ENCODE assay signal across 17 cellular contexts in genomic region chr9:90018688-90019087, GRCh38.
"Had no signal": no experiment of that assay in that cellular context is flagged by ENCODE, and none has a peak within 500 bp of the region (broad histone marks: within the 10 kb centered on the region; RNA-seq: fewer than 3 reads in every experiment).

No MANE protein-coding gene starts in this region.

- H3K36me3 ChIP-seq: prostate gland, suprapubic skin had no signal

- H3K4me3 ChIP-seq: lung, prostate gland, suprapubic skin had no signal

- H3K27ac Mint-ChIP-seq: activated naive CD4-positive, alpha-beta T cell treated with anti-CD3 and anti-CD28 coated beads, Interleukin-2, amount 10 ng/mL, durations not matched to agents 7 days and 5 days; activated T-helper 2 cell treated with anti-CD3 and anti-CD28 coated beads, Interferon-gamma antibody, Interleukin-2, Interleukin-4, amounts not matched to agents 10 μg/mL and 5 μg/mL and 100 μg/mL, durations not matched to agents 14 hours and 24 hours and 36 hours; effector memory CD8-positive, alpha-beta T cell; mesothelial cell of epicardium; stimulated activated naive CD8-positive, alpha-beta T cell treated with anti-CD3 and anti-CD28 coated beads, Interleukin-15, Interleukin-2, amounts not matched to agents 100 ng/mL and 50 ng/mL, for 24 hours; type B pancreatic cell had no signal

- DNase-seq: activated CD4-positive, CD25-positive, alpha-beta regulatory T cell treated with anti-CD3 and anti-CD28 coated beads, Interleukin-2, amount 50 U/mL, for 72 hours; activated naive CD4-positive, alpha-beta T cell treated with anti-CD3 and anti-CD28 coated beads, Interleukin-2, amount 10 ng/mL, durations not matched to agents 7 days and 5 days; activated T-cell treated with anti-CD3 and anti-CD28 coated beads, Interleukin-2, amount 50 U/mL, for 1 hour; dermis blood vessel endothelial cell; effector memory CD8-positive, alpha-beta T cell; foreskin melanocyte; left cardiac atrium; small intestine; stimulated activated CD4-positive, alpha-beta T cell treated with anti-CD3 and anti-CD28 coated beads, Interleukin-4, amount 100 ng/mL, for 24 hours had no signal

- H3K9me3 Mint-ChIP-seq: activated naive CD4-positive, alpha-beta T cell treated with anti-CD3 and anti-CD28 coated beads, Interleukin-2, amount 10 ng/mL, durations not matched to agents 7 days and 5 days; activated T-helper 2 cell treated with anti-CD3 and anti-CD28 coated beads, Interferon-gamma antibody, Interleukin-2, Interleukin-4, amounts not matched to agents 10 μg/mL and 5 μg/mL and 100 μg/mL, durations not matched to agents 14 hours and 24 hours and 36 hours; effector memory CD8-positive, alpha-beta T cell; neural crest cell; type B pancreatic cell had no signal

- H3K27me3 Mint-ChIP-seq: stimulated activated naive CD8-positive, alpha-beta T cell treated with anti-CD3 and anti-CD28 coated beads, Interleukin-15, Interleukin-2, amounts not matched to agents 100 ng/mL and 50 ng/mL, for 24 hours had no signal

- H3K4me3 Mint-ChIP-seq: activated naive CD4-positive, alpha-beta T cell treated with anti-CD3 and anti-CD28 coated beads, Interleukin-2, amount 10 ng/mL, durations not matched to agents 7 days and 5 days; effector memory CD8-positive, alpha-beta T cell; mesothelial cell of epicardium; neural crest cell; stimulated activated naive CD8-positive, alpha-beta T cell treated with anti-CD3 and anti-CD28 coated beads, Interleukin-15, Interleukin-2, amounts not matched to agents 100 ng/mL and 50 ng/mL, for 24 hours; type B pancreatic cell had no signal

- H3K27ac ChIP-seq: prostate gland, suprapubic skin had no signal

- H3K4me1 Mint-ChIP-seq: mesothelial cell of epicardium, neural crest cell had no signal

- H3K4me1 ChIP-seq: prostate gland had no signal

- H3K9me3 ChIP-seq: prostate gland, suprapubic skin had no signal

- ATAC-seq: effector memory CD8-positive, alpha-beta T cell; left cardiac atrium had no signal

- H3K27me3 ChIP-seq: suprapubic skin had no signal
